ENCODE assay signal across 1 cellular context in the genomic region with DNA sequence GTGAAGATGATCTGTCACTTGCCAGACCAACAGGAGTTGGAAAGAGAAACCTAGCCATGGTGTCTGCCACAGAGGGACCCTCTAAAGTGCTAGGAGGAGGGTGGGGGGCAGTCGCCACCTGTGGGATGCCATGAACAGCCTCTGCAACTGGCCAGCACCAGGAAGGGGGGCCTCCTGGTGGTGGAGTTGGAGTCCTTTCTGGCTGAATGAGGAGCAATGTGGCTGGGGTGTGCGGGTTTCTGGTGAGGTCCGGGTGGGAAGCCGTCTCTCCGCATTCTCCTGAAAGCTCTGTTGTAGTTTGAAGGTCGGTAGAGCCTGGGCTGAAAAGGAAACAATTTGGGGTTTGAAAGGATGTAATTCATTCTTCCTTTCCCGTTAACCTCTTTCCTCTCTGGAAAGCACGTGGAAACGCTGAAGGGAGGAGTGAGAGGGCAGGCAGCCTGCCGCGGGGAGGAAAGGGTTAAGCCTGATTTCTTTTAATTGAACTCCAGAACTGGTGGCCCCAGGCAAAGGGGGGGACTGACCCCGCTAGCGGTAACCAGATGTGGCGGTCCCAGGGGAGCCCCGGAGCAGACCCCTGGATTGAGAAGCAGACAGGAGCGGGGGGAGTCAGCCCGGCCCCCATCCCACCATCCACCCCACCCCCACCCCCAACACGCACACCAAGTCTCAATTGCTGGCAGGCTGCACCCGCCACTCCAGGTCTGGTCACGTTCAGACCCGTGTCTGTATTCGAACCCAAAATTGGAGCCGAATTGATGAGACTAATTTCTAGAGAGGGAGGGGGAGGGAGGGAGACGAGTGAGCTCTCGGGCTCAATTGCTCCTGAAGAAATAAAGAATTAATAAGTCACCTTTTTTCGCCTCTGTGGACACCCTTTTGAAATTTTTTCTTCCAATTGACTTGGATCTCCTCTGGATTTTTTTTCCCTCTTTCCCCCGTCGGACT.
TF ChIP-seq lines count a peak whose summit lies in the region.

No MANE protein-coding gene starts in this region.

TF ChIP-seq in WTC11, 78 proteins besides CTCF, POLR2A, EP300 and RAD21 (continued from another document):
- TF ChIP-seq IRF1 (CRISPR knock-in tag; IDR thresholded peaks at IDR 0.05) (no peak), SMAD4 (CRISPR knock-in tag; IDR thresholded peaks at IDR 0.05) (no peak), PREB (CRISPR knock-in tag; IDR thresholded peaks at IDR 0.05; ENCODE audit: borderline replicate concordance) (no peak)
